1 cellular context compared by ENCODE assay signal in the genomic region with DNA sequence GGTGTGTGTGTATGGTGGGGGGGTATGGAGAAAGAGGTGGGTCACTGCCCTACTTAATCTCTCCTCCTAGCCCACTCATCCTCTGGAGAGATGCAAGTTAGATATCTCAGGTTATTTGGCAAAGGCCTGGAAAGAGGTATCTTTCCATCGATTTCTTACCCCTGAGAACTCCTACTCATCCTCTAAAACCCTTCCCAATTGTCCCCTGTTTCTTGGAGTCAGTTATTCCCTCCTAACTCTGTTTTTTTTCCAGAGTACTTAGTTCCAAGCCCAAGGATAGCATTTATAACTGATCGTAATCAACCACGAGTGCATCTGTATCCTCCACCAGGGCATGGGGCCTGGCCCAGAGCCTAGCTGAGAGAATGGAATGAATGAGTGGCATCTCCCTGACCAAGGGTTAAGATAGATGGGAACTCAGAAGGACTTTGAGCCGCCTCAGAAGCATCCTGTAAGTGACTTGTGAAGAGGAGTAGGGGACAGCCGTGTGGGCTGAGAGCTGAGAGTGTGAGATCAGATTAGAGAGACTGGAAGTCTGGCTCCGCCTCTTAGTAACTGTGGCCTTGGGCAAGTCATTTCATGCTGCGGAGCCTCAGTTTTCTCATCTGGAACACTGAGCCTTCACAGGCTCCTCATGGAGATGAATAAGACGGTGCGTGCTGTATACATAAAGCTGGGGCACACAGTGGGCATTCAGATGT.
TF ChIP-seq lines count a peak whose summit lies in the region.

No MANE protein-coding gene starts in this region.

TF ChIP-seq in K562, 482 proteins besides CTCF, POLR2A, EP300 and RAD21:
- TF ChIP-seq SAFB (IDR thresholded peaks at IDR 0.05; ENCODE audit: borderline replicate concordance, low read depth, low read length) (no peak), ASH1L (IDR thresholded peaks at IDR 0.05; ENCODE audit: borderline replicate concordance, low read depth, partially characterized antibody) (no peak), ZNF12 (CRISPR knock-in tag; IDR thresholded peaks at IDR 0.05) (no peak), RBM25 (IDR thresholded peaks at IDR 0.05; ENCODE audit: low read depth, low read length, severe bottlenecking) (no peak), HNRNPL (IDR thresholded peaks at IDR 0.05; ENCODE audit: low read depth, low read length) (no peak), TAL1 (IDR thresholded peaks at IDR 0.05) (no peak), E2F3 (CRISPR knock-in tag; IDR thresholded peaks at IDR 0.05) (no peak), RFX7 (CRISPR knock-in tag; IDR thresholded peaks at IDR 0.05) (no peak), ZNF668 (CRISPR knock-in tag; IDR thresholded peaks at IDR 0.05) (no peak), TAF9B (IDR thresholded peaks at IDR 0.05; ENCODE audit: partially characterized antibody) (no peak), BRD4 (IDR thresholded peaks at IDR 0.05) (no peak), ARID2 (IDR thresholded peaks at IDR 0.05) (no peak), DNMT1 (IDR thresholded peaks at IDR 0.05) (no peak), ETS1 (conservative IDR thresholded peaks at IDR 0.05; ENCODE audit: control insufficient read depth, low read depth, low read length) (no peak), BRCA1 (IDR thresholded peaks at IDR 0.05) (no peak), BRCA1 (CRISPR knock-in tag; IDR thresholded peaks at IDR 0.05) (no peak), POLR2H (tag; IDR thresholded peaks at IDR 0.05; ENCODE audit: low read depth) (no peak)
- TF ChIP-seq, protein P1, sequence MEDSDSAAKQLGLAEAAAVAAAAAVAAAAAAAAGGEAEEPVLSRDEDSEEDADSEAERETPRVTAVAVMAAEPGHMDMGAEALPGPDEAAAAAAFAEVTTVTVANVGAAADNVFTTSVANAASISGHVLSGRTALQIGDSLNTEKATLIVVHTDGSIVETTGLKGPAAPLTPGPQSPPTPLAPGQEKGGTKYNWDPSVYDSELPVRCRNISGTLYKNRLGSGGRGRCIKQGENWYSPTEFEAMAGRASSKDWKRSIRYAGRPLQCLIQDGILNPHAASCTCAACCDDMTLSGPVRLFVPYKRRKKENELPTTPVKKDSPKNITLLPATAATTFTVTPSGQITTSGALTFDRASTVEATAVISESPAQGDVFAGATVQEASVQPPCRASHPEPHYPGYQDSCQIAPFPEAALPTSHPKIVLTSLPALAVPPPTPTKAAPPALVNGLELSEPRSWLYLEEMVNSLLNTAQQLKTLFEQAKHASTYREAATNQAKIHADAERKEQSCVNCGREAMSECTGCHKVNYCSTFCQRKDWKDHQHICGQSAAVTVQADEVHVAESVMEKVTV (CRISPR knock-in tag; IDR thresholded peaks at IDR 0.05), result no peak
- TF ChIP-seq, protein P2, sequence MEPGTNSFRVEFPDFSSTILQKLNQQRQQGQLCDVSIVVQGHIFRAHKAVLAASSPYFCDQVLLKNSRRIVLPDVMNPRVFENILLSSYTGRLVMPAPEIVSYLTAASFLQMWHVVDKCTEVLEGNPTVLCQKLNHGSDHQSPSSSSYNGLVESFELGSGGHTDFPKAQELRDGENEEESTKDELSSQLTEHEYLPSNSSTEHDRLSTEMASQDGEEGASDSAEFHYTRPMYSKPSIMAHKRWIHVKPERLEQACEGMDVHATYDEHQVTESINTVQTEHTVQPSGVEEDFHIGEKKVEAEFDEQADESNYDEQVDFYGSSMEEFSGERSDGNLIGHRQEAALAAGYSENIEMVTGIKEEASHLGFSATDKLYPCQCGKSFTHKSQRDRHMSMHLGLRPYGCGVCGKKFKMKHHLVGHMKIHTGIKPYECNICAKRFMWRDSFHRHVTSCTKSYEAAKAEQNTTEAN (CRISPR knock-in tag; IDR thresholded peaks at IDR 0.05), result no peak
